In the genomic region with DNA sequence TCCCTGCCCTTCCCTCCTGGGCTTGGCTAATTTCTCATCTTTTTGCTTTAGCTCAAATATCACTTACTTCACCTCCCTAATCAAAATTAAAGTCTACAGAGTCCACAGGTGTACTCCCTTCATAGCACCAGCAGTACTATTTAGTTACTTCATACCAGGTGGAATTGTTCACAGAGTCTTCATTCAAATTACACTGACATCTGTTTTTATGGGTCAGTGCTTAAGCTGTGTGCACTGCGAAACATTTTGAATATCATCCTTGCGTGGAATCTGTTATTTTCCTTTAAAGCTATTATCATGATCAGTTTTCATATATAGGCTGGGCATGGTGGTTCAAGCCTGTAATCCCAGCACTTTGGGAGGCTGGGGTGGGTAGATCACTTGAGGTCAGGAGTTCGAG, we compare ENCODE assay signal across 30 cellular contexts. TPM values are rescaled to one million over a fixed set of nuclear protein-coding genes. Genes with fewer than 3 reads are reported as not detected.
DNase-seq lines count a peak whose midpoint lies in the region; ATAC-seq and TF ChIP-seq lines count a peak whose summit lies in the region.
"Had no signal": no experiment of that assay in that cellular context is flagged by ENCODE, and none has a peak within 500 bp of the region (broad histone marks: within the 10 kb centered on the region; RNA-seq: fewer than 3 reads in every experiment).

No MANE protein-coding gene starts in this region.

- peak overlapping the region; percentile 44 for H3K9ac ChIP-seq in OCI-LY3 (ENCODE audit: low read length)

- H3K4me1 Mint-ChIP-seq in IgD-negative memory B cell (peaks cover 20 to 34% (median 28%) of the 10 kb centered on the region in 3 donors), T-cell (peaks cover 14 to 24% (median 22%) of the 10 kb centered on the region in 3 donors)
- peaks cover 33% of the 10 kb centered on the region for H3K4me1 Mint-ChIP-seq in central memory CD8-positive, alpha-beta T cell

- WGBS in suprapubic skin, result 94% methylated on average over 3 of the region's 3 CpGs

- H2AFZ ChIP-seq in OCI-LY3 (ENCODE audit: low read depth, low read length), result peak overlapping the region; percentile 88

- H3K4me1 ChIP-seq in OCI-LY3 (ENCODE audit: low read length) (peaks cover 30% of the 10 kb centered on the region), suprapubic skin (peaks cover 19% of the 10 kb centered on the region)

- H3K4me2 ChIP-seq in OCI-LY3 (ENCODE audit: low read length), result peak overlapping the region; percentile 67
- H3K4me2 ChIP-seq: smooth muscle cell had no signal

- no peak for TF ChIP-seq EP300 in suprapubic skin (IDR thresholded peaks at IDR 0.05)

- TF ChIP-seq CTCF in OCI-LY3 (IDR thresholded peaks at IDR 0.05; ENCODE audit: low read depth, low read length) (no peak), suprapubic skin (IDR thresholded peaks at IDR 0.05) (no peak)

- no peak for TF ChIP-seq POLR2A in suprapubic skin (IDR thresholded peaks at IDR 0.05)

- peak overlapping the region; percentile 68 for H3K27ac ChIP-seq in OCI-LY3 (ENCODE audit: low read length)
- H3K27ac ChIP-seq in suprapubic skin, result peak overlapping the region; percentile 24
- H3K27ac ChIP-seq: SJSA1, thyroid gland, vagina had no signal

- H3K36me3 ChIP-seq in OCI-LY3 (replicated peaks; ENCODE audit: low read depth, low read length) (peaks cover 15% of the 10 kb centered on the region), suprapubic skin (peaks cover 8% of the 10 kb centered on the region)

- peaks cover 3% of the 10 kb centered on the region for H3K36me3 Mint-ChIP-seq in IgD-negative memory B cell
- peaks cover 17% of the 10 kb centered on the region for H3K36me3 Mint-ChIP-seq in central memory CD8-positive, alpha-beta T cell (ENCODE audit: insufficient read depth)
- peaks cover 12% of the 10 kb centered on the region for H3K36me3 Mint-ChIP-seq in T-cell

- H3K79me2 ChIP-seq in OCI-LY3 (ENCODE audit: low read length), result peaks cover 23% of the 10 kb centered on the region

- H3K4me3 ChIP-seq in OCI-LY3 (ENCODE audit: low read length), result peak overlapping the region; percentile 33
- H3K4me3 ChIP-seq in suprapubic skin, result no peak overlapping the region
- H3K4me3 ChIP-seq: SJSA1, smooth muscle cell, thyroid gland, vagina had no signal

- no peak for DNase-seq in central memory CD8-positive, alpha-beta T cell (ENCODE audit: low spot score in 2 of 2)
- no peak for DNase-seq in suprapubic skin (ENCODE audit: low spot score in 2 of 2)
- DNase-seq in NCI-H345 (lab: John Stamatoyannopoulos, UW), result no peak
- DNase-seq in central memory CD4-positive, alpha-beta T cell, result no peak
- no peak for DNase-seq in T-cell
- DNase-seq: activated CD4-positive, alpha-beta T cell treated with anti-CD3 and anti-CD28 coated beads, Interleukin-2, amount 50 U/mL, for 48 hours; activated gamma-delta T cell treated with Interleukin-2 at 50 U/mL for 16 hours; activated naive CD8-positive, alpha-beta T cell treated with anti-CD3 and anti-CD28 coated beads, Interleukin-2, amount 10 ng/mL, durations not matched to agents 7 days and 5 days; activated T-cell treated with anti-CD3 and anti-CD28 coated beads, Interleukin-2, amount 50 U/mL, for 48 hours; aorta; C1 segment of cervical spinal cord; COR-L47; cortex of kidney; effector memory CD4-positive, alpha-beta T cell; GF-D8; GOT3; NCI-H1105; NCI-H187 treated with DMSO at 0.1 percent for 48 hours; posterior cingulate gyrus; stimulated activated CD4-positive, alpha-beta T cell treated with anti-CD3 and anti-CD28 coated beads, Interleukin-1b, Interleukin-23, amount 100 ng/mL, for 48 hours; stimulated activated naive CD8-positive, alpha-beta T cell treated with anti-CD3 and anti-CD28 coated beads, Interleukin-15, amount 100 ng/mL, for 72 hours; T-helper 1 cell; thyroid gland had no signal

- H3K9me3 Mint-ChIP-seq in IgD-negative memory B cell, result no peaks in the 10 kb centered on the region
- no peaks in the 10 kb centered on the region for H3K9me3 Mint-ChIP-seq in central memory CD8-positive, alpha-beta T cell
- H3K9me3 Mint-ChIP-seq in T-cell, result no peaks in the 10 kb centered on the region
- H3K9me3 Mint-ChIP-seq: activated naive CD8-positive, alpha-beta T cell treated with anti-CD3 and anti-CD28 coated beads, Interleukin-2, amount 10 ng/mL, durations not matched to agents 7 days and 5 days; stimulated activated naive CD8-positive, alpha-beta T cell treated with anti-CD3 and anti-CD28 coated beads, Interleukin-15, amount 100 ng/mL, for 72 hours had no signal

- CTCF ChIA-PET in T-cell (lab: Charles Lee), result no interaction called here

- H4K20me1 ChIP-seq in OCI-LY3 (ENCODE audit: insufficient read depth, low read length), result peaks cover 17% of the 10 kb centered on the region

- peak overlapping the region; percentile 50 to 82 (median 63) for H3K4me3 Mint-ChIP-seq in IgD-negative memory B cell
- H3K4me3 Mint-ChIP-seq in central memory CD8-positive, alpha-beta T cell, result peak overlapping the region; percentile 17
- H3K4me3 Mint-ChIP-seq in T-cell, result no peak overlapping the region
- H3K4me3 Mint-ChIP-seq: activated naive CD8-positive, alpha-beta T cell treated with anti-CD3 and anti-CD28 coated beads, Interleukin-2, amount 10 ng/mL, durations not matched to agents 7 days and 5 days; stimulated activated naive CD8-positive, alpha-beta T cell treated with anti-CD3 and anti-CD28 coated beads, Interleukin-15, amount 100 ng/mL, for 72 hours had no signal

- H3K27me3 ChIP-seq in OCI-LY3 (ENCODE audit: low read depth, low read length) (no peaks in the 10 kb centered on the region), suprapubic skin (no peaks in the 10 kb centered on the region)
- H3K27me3 ChIP-seq: SJSA1, thyroid gland, vagina had no signal

- H3K27me3 Mint-ChIP-seq in IgD-negative memory B cell (peaks cover 7% of the 10 kb centered on the region), T-cell (no peaks in the 10 kb centered on the region)
- no peaks in the 10 kb centered on the region for H3K27me3 Mint-ChIP-seq in central memory CD8-positive, alpha-beta T cell
- H3K27me3 Mint-ChIP-seq: activated naive CD8-positive, alpha-beta T cell treated with anti-CD3 and anti-CD28 coated beads, Interleukin-2, amount 10 ng/mL, durations not matched to agents 7 days and 5 days; stimulated activated naive CD8-positive, alpha-beta T cell treated with anti-CD3 and anti-CD28 coated beads, Interleukin-15, amount 100 ng/mL, for 72 hours had no signal

- H3K9me3 ChIP-seq in OCI-LY3 (ENCODE audit: insufficient read depth, low read length), result no peaks in the 10 kb centered on the region; the same call in 1 of the 2 replicates
- H3K9me3 ChIP-seq in suprapubic skin, result no peaks in the 10 kb centered on the region
- H3K9me3 ChIP-seq: SJSA1, thyroid gland, vagina had no signal

- H3K27ac Mint-ChIP-seq in IgD-negative memory B cell, result peak overlapping the region; percentile 63 to 96 (median 93)
- H3K27ac Mint-ChIP-seq in central memory CD8-positive, alpha-beta T cell (ENCODE audit: low read depth), result no peak overlapping the region
- H3K27ac Mint-ChIP-seq in T-cell, result peak overlapping the region in 1 of 2 donors; percentile 9
- H3K27ac Mint-ChIP-seq: activated naive CD8-positive, alpha-beta T cell treated with anti-CD3 and anti-CD28 coated beads, Interleukin-2, amount 10 ng/mL, durations not matched to agents 7 days and 5 days had no signal

- no peak for ATAC-seq in central memory CD8-positive, alpha-beta T cell (replicated peaks; ENCODE audit: extremely low read depth, poor library complexity, severe bottlenecking)
- no peak for ATAC-seq in T-cell (replicated peaks in 1 of 4)
- ATAC-seq: right cardiac atrium; stimulated activated naive CD8-positive, alpha-beta T cell treated with anti-CD3 and anti-CD28 coated beads, Interleukin-15, amount 100 ng/mL, for 72 hours had no signal

- POLR2A ChIA-PET in T-cell (lab: Charles Lee), result interaction anchor here (0.6 kb wide), 3 partner anchors 20 to 499 kb away, joined by 3 to 6 read pairs (median 3); a partner anchor contains a TSS

RNA-seq across cellular contexts. Expression of a gene that starts 2.7 kb away (rescaled TPM):
- polyA plus RNA-seq in IgD-negative memory B cell, result 1,765 TPM
- total RNA-seq in suprapubic skin, result 100 to 1,000 TPM; 352 to 813 (median 687) TPM
- 100 to 1,000 TPM; 397 to 586 (median 532) TPM for total RNA-seq in T-cell

RNA-seq across cellular contexts. Expression of a gene that starts 10.6 kb away (rescaled TPM):
- 1.1 TPM for polyA plus RNA-seq in IgD-negative memory B cell
- total RNA-seq in suprapubic skin (under 1 TPM in 1 of 4 donors, not detected in 3; 0.62 TPM), T-cell (under 1 TPM in 3 of 5 donors, not detected in 2; 0.20 to 0.32 (median 0.26) TPM)
- total RNA-seq: aorta, epithelial cell of proximal tubule, SJSA1, smooth muscle cell, vagina had no signal

RNA-seq across cellular contexts. Expression of a gene that starts 11.0 kb away (rescaled TPM):
- polyA plus RNA-seq in IgD-negative memory B cell, result 7.8 TPM
- total RNA-seq in suprapubic skin (10 to 100 TPM; 12.9 to 27.0 (median 19.8) TPM), T-cell (10 to 100 TPM; 19.2 to 23.6 (median 21.8) TPM)

RNA-seq across cellular contexts. Expression of a gene that starts 12.6 kb away (rescaled TPM):
- 9.3 TPM for polyA plus RNA-seq in IgD-negative memory B cell
- total RNA-seq in suprapubic skin, result 100 to 1,000 TPM in 1 of 4 donors, 10 to 100 TPM in 3; 50.7 to 100 (median 65.9) TPM
- 1 to 10 TPM in 4 of 5 donors, under 1 TPM in 1; 0.80 to 6.5 (median 2.2) TPM for total RNA-seq in T-cell

RNA-seq across cellular contexts. Expression of a gene that starts 35.1 kb away (rescaled TPM):
- 10.9 TPM for polyA plus RNA-seq in IgD-negative memory B cell
- total RNA-seq in suprapubic skin (10 to 100 TPM; 12.8 to 17.7 (median 15.4) TPM), T-cell (10 to 100 TPM in 4 of 5 donors, 1 to 10 TPM in 1; 9.6 to 22.1 (median 21.0) TPM)

Comparison
In these comparisons a context has a peak if more than half of its experiments do, and no peak if none do; other contexts are left out.
1. H3K4me3 Mint-ChIP-seq: peak in IgD-negative memory B cell (4 of 4) and central memory CD8-positive, alpha-beta T cell (single experiment); none in T-cell (0 of 3).